8 cellular contexts compared by ENCODE assay signal in genomic region chr5:154196955-154197652, GRCh38.
DNase-seq lines count a peak whose midpoint lies in the region; ATAC-seq and TF ChIP-seq lines count a peak whose summit lies in the region.

No MANE protein-coding gene starts in this region.

- H3K4me1 ChIP-seq in KMS-11 (ENCODE audit: low read depth, poor library complexity, severe bottlenecking) = peaks cover 59% of the 10 kb centered on the region

- H3K27me3 Mint-ChIP-seq in activated naive CD8-positive, alpha-beta T cell treated with anti-CD3 and anti-CD28 coated beads, Interleukin-2, amount 50 U/mL, for 24 hours = no peaks in the 10 kb centered on the region

- H3K27me3 ChIP-seq in KMS-11 (ENCODE audit: insufficient read depth, low read depth) = no peaks in the 10 kb centered on the region

- no peak overlapping the region for H2AFZ ChIP-seq in KMS-11 (ENCODE audit: low read depth)

- H3K9me3 Mint-ChIP-seq in activated naive CD8-positive, alpha-beta T cell treated with anti-CD3 and anti-CD28 coated beads, Interleukin-2, amount 50 U/mL, for 24 hours = no peaks in the 10 kb centered on the region

- no peak overlapping the region for H3K4me3 Mint-ChIP-seq in activated naive CD8-positive, alpha-beta T cell treated with anti-CD3 and anti-CD28 coated beads, Interleukin-2, amount 50 U/mL, for 24 hours

- H3K4me3 ChIP-seq in KMS-11 (IDR thresholded peaks at IDR 0.05; ENCODE audit: insufficient read depth, low read depth, low read length) = no peak overlapping the region

- peak overlapping the region; percentile 89 for H3K27ac Mint-ChIP-seq in activated naive CD8-positive, alpha-beta T cell treated with anti-CD3 and anti-CD28 coated beads, Interleukin-2, amount 50 U/mL, for 24 hours

- 0 out of 2 replicates have a peak, but pooled peaks have one; percentile 10 for TF ChIP-seq CTCF in KMS-11 (conservative IDR thresholded peaks at IDR 0.05; ENCODE audit: low read depth, low read length)

- H3K9ac ChIP-seq in KMS-11 = no peak overlapping the region

- peak overlapping the region; percentile 77 for H3K27ac ChIP-seq in KMS-11

- peaks cover 13% of the 10 kb centered on the region; the same call in 1 of the 2 replicates for H3K79me2 ChIP-seq in KMS-11 (ENCODE audit: insufficient read depth, low read depth)

- ATAC-seq in activated naive CD8-positive, alpha-beta T cell treated with anti-CD3 and anti-CD28 coated beads, Interleukin-2, amount 50 U/mL, for 24 hours = no peak
- ATAC-seq in HG03095 (IDR thresholded peaks at IDR 0.05; ENCODE audit: unreplicated experiment) (no peak), HG02938 (IDR thresholded peaks at IDR 0.05; ENCODE audit: unreplicated experiment) (no peak), HG03280 (IDR thresholded peaks at IDR 0.05; ENCODE audit: unreplicated experiment) (no peak)

- peak overlapping the region; percentile 72 for H3K4me2 ChIP-seq in KMS-11

- no peaks in the 10 kb centered on the region for H4K20me1 ChIP-seq in KMS-11 (ENCODE audit: insufficient read depth)

- H3K4me1 Mint-ChIP-seq in activated naive CD8-positive, alpha-beta T cell treated with anti-CD3 and anti-CD28 coated beads, Interleukin-2, amount 50 U/mL, for 24 hours = peaks cover 69% of the 10 kb centered on the region

- no peaks in the 10 kb centered on the region for H3K36me3 ChIP-seq in KMS-11 (ENCODE audit: insufficient read depth)

- DNase-seq in NCI-H1694 treated with DMSO at 0.1 percent for 48 hours (lab: John Stamatoyannopoulos, UW) (peak; percentile 30), NCI-H1694 (lab: John Stamatoyannopoulos, UW) (no peak), kidney tubule cell (ENCODE audit: low spot score) (peak; percentile 16)
- no peak for DNase-seq in activated naive CD8-positive, alpha-beta T cell treated with anti-CD3 and anti-CD28 coated beads, Interleukin-2, amount 50 U/mL, for 24 hours

- H3K36me3 Mint-ChIP-seq in activated naive CD8-positive, alpha-beta T cell treated with anti-CD3 and anti-CD28 coated beads, Interleukin-2, amount 50 U/mL, for 24 hours (ENCODE audit: low read depth) = peaks cover 22% of the 10 kb centered on the region

Comparison
In these comparisons a context has a peak if more than half of its experiments do, and no peak if none do; other contexts are left out.
1. DNase-seq: peak in NCI-H1694 treated with DMSO at 0.1 percent for 48 hours (single experiment) and kidney tubule cell (single experiment); none in NCI-H1694 (single experiment) and activated naive CD8-positive, alpha-beta T cell treated with anti-CD3 and anti-CD28 coated beads, Interleukin-2, amount 50 U/mL, for 24 hours (single experiment).